In genomic region chr11:124265034-124265433, GRCh38 we compare ENCODE assay signal across 18 cellular contexts. TPM values are rescaled to one million over a fixed set of nuclear protein-coding genes. Genes with fewer than 3 reads are reported as not detected.
"Had no signal": no experiment of that assay in that cellular context is flagged by ENCODE, and none has a peak within 500 bp of the region (broad histone marks: within the 10 kb centered on the region; RNA-seq: fewer than 3 reads in every experiment).

No MANE protein-coding gene starts in this region.

RNA-seq across cellular contexts. Expression of gene OR8G5, which starts 8.9 kb away (rescaled TPM):
- total RNA-seq: activated CD4-positive, alpha-beta memory T cell treated with anti-CD3 and anti-CD28 coated beads, Interleukin-2, amount 10 ng/mL, durations not matched to agents 7 days and 5 days; activated CD4-positive, alpha-beta T cell treated with anti-CD3 and anti-CD28 coated beads, Interleukin-2, amount 10 ng/mL, durations not matched to agents 7 days and 5 days; activated naive CD4-positive, alpha-beta T cell treated with anti-CD3 and anti-CD28 coated beads, Interleukin-2, amount 50 U/mL, for 72 hours; activated naive CD8-positive, alpha-beta T cell treated with anti-CD3 and anti-CD28 coated beads, Interleukin-2, amount 10 ng/mL, durations not matched to agents 7 days and 5 days; activated T-cell treated with anti-CD3 and anti-CD28 coated beads, Interleukin-2, amount 50 U/mL, for 72 hours; ascending aorta; breast epithelium; cardiac muscle cell; colonic mucosa; dorsolateral prefrontal cortex; epithelial cell of proximal tubule; foreskin keratinocyte; gastrocnemius medialis; heart right ventricle; T-helper 17 cell; WTC11 had no signal
- polyA plus RNA-seq: cardiac muscle cell, foreskin keratinocyte, heart right ventricle had no signal

RNA-seq across cellular contexts. Expression of gene OR8G1, which starts 24.1 kb away (rescaled TPM):
- total RNA-seq: activated CD4-positive, alpha-beta memory T cell treated with anti-CD3 and anti-CD28 coated beads, Interleukin-2, amount 10 ng/mL, durations not matched to agents 7 days and 5 days; activated CD4-positive, alpha-beta T cell treated with anti-CD3 and anti-CD28 coated beads, Interleukin-2, amount 10 ng/mL, durations not matched to agents 7 days and 5 days; activated naive CD4-positive, alpha-beta T cell treated with anti-CD3 and anti-CD28 coated beads, Interleukin-2, amount 50 U/mL, for 72 hours; activated naive CD8-positive, alpha-beta T cell treated with anti-CD3 and anti-CD28 coated beads, Interleukin-2, amount 10 ng/mL, durations not matched to agents 7 days and 5 days; activated T-cell treated with anti-CD3 and anti-CD28 coated beads, Interleukin-2, amount 50 U/mL, for 72 hours; ascending aorta; breast epithelium; cardiac muscle cell; colonic mucosa; epithelial cell of proximal tubule; esophagus muscularis mucosa; foreskin keratinocyte; gastrocnemius medialis; heart right ventricle; T-helper 17 cell; WTC11 had no signal
- polyA plus RNA-seq: cardiac muscle cell, foreskin keratinocyte, heart right ventricle had no signal

RNA-seq across cellular contexts. Expression of gene OR8D1, which starts 48.7 kb away (rescaled TPM):
- total RNA-seq: activated CD4-positive, alpha-beta memory T cell treated with anti-CD3 and anti-CD28 coated beads, Interleukin-2, amount 10 ng/mL, durations not matched to agents 7 days and 5 days; activated CD4-positive, alpha-beta T cell treated with anti-CD3 and anti-CD28 coated beads, Interleukin-2, amount 10 ng/mL, durations not matched to agents 7 days and 5 days; activated naive CD4-positive, alpha-beta T cell treated with anti-CD3 and anti-CD28 coated beads, Interleukin-2, amount 50 U/mL, for 72 hours; activated naive CD8-positive, alpha-beta T cell treated with anti-CD3 and anti-CD28 coated beads, Interleukin-2, amount 10 ng/mL, durations not matched to agents 7 days and 5 days; activated T-cell treated with anti-CD3 and anti-CD28 coated beads, Interleukin-2, amount 50 U/mL, for 72 hours; ascending aorta; breast epithelium; cardiac muscle cell; colonic mucosa; endodermal cell; epithelial cell of proximal tubule; esophagus muscularis mucosa; foreskin keratinocyte; gastrocnemius medialis; heart right ventricle; T-helper 17 cell; WTC11 had no signal
- polyA plus RNA-seq: cardiac muscle cell, foreskin keratinocyte, heart right ventricle had no signal

RNA-seq across cellular contexts. Expression of gene OR8D2, which starts 55.0 kb away (rescaled TPM):
- total RNA-seq: activated CD4-positive, alpha-beta memory T cell treated with anti-CD3 and anti-CD28 coated beads, Interleukin-2, amount 10 ng/mL, durations not matched to agents 7 days and 5 days; activated CD4-positive, alpha-beta T cell treated with anti-CD3 and anti-CD28 coated beads, Interleukin-2, amount 10 ng/mL, durations not matched to agents 7 days and 5 days; activated naive CD4-positive, alpha-beta T cell treated with anti-CD3 and anti-CD28 coated beads, Interleukin-2, amount 50 U/mL, for 72 hours; activated naive CD8-positive, alpha-beta T cell treated with anti-CD3 and anti-CD28 coated beads, Interleukin-2, amount 10 ng/mL, durations not matched to agents 7 days and 5 days; activated T-cell treated with anti-CD3 and anti-CD28 coated beads, Interleukin-2, amount 50 U/mL, for 72 hours; ascending aorta; breast epithelium; cardiac muscle cell; colonic mucosa; dorsolateral prefrontal cortex; endodermal cell; epithelial cell of proximal tubule; esophagus muscularis mucosa; foreskin keratinocyte; gastrocnemius medialis; heart right ventricle; T-helper 17 cell; WTC11 had no signal
- polyA plus RNA-seq: cardiac muscle cell, foreskin keratinocyte, heart right ventricle had no signal
